ENCODE assay signal across 13 cellular contexts in genomic region chr1:203536981-203537455, GRCh38. TPM values are rescaled to one million over a fixed set of nuclear protein-coding genes. Genes with fewer than 3 reads are reported as not detected.
DNase-seq lines count a peak whose midpoint lies in the region; ATAC-seq and TF ChIP-seq lines count a peak whose summit lies in the region.
"Had no signal": no experiment of that assay in that cellular context is flagged by ENCODE, and none has a peak within 500 bp of the region (broad histone marks: within the 10 kb centered on the region; RNA-seq: fewer than 3 reads in every experiment).

No MANE protein-coding gene starts in this region.

- H3K27me3 ChIP-seq in gastrocnemius medialis = no peaks in the 10 kb centered on the region

- peak overlapping the region in 3 of 4 donors; percentile 29 to 50 (median 49) for H3K27ac ChIP-seq in gastrocnemius medialis

- in situ Hi-C loops in gastrocnemius medialis (cut with MboI; ENCODE audit: low sequenced_read_pairs in 4 of 4) = no loop called here

- intact Hi-C loops in gastrocnemius medialis (cut with DNase I; ENCODE audit: low total_unique reads) = no loop called here

- peak; percentile 71 to 76 for ATAC-seq in gastrocnemius medialis
- ATAC-seq in GM19324 (IDR thresholded peaks at IDR 0.05; ENCODE audit: low FRiP score, unreplicated experiment) = no peak
- no peak for ATAC-seq in GM19035 (IDR thresholded peaks at IDR 0.05; ENCODE audit: unreplicated experiment)

- H3K4me3 ChIP-seq in fibroblast of villous mesenchyme (ENCODE audit: low read depth, low read length) (no peak overlapping the region), gastrocnemius medialis (no peak overlapping the region)
- H3K4me3 ChIP-seq: skin epidermis had no signal

- H3K4me1 ChIP-seq in gastrocnemius medialis = peaks cover 0 to 10% of the 10 kb centered on the region in 2 donors

- H3K36me3 ChIP-seq in gastrocnemius medialis = no peaks in the 10 kb centered on the region

- TF ChIP-seq POLR2A in gastrocnemius medialis (IDR thresholded peaks at IDR 0.05) = no peak

- H3K9me3 ChIP-seq in gastrocnemius medialis = no peaks in the 10 kb centered on the region

- no peak for TF ChIP-seq CTCF in fibroblast of villous mesenchyme (IDR thresholded peaks at IDR 0.05; ENCODE audit: insufficient read depth, low read depth, low read length)
- TF ChIP-seq CTCF in gastrocnemius medialis (IDR thresholded peaks at IDR 0.05 in 4 of 5, conservative IDR thresholded peaks at IDR 0.05 in 1 of 5) = no peak

- DNase-seq in HS-5 (ENCODE audit: low read depth) = peak; percentile 41
- DNase-seq in SKM-1 (lab: John Stamatoyannopoulos, UW; ENCODE audit: unreplicated experiment) = peak; percentile 54
- DNase-seq in fibroblast of villous mesenchyme (ENCODE audit: low read depth) = peak; percentile 99
- DNase-seq in gastrocnemius medialis = peak; percentile 30 to 54
- no peak for DNase-seq in stimulated activated CD4-positive, alpha-beta T cell treated with anti-CD3 and anti-CD28 coated beads, Interleukin-2, amount 100 ng/mL, for 24 hours
- DNase-seq in activated T-cell treated with anti-CD3 and anti-CD28 coated beads for 4 hours = no peak
- DNase-seq: DMS79; NCI-H510A; stimulated activated naive CD4-positive, alpha-beta T cell had no signal

RNA-seq across cellular contexts. Expression of gene OPTC, which starts 43.1 kb away (rescaled TPM):
- total RNA-seq in fibroblast of villous mesenchyme (not detected in 2 replicates), gastrocnemius medialis (not detected)
- total RNA-seq: kidney epithelial cell had no signal

Comparison
In these comparisons a context has a peak if more than half of its experiments do, and no peak if none do; other contexts are left out.
1. DNase-seq: peak in HS-5 (single experiment), SKM-1 (single experiment), fibroblast of villous mesenchyme (single experiment) and gastrocnemius medialis (2 of 2); none in stimulated activated CD4-positive, alpha-beta T cell treated with anti-CD3 and anti-CD28 coated beads, Interleukin-2, amount 100 ng/mL, for 24 hours (0 of 2) and activated T-cell treated with anti-CD3 and anti-CD28 coated beads for 4 hours (single experiment).
2. ATAC-seq: peak in gastrocnemius medialis (2 of 2); none in GM19324 (single experiment) and GM19035 (single experiment).